8 cellular contexts compared by ENCODE assay signal in the genomic region with DNA sequence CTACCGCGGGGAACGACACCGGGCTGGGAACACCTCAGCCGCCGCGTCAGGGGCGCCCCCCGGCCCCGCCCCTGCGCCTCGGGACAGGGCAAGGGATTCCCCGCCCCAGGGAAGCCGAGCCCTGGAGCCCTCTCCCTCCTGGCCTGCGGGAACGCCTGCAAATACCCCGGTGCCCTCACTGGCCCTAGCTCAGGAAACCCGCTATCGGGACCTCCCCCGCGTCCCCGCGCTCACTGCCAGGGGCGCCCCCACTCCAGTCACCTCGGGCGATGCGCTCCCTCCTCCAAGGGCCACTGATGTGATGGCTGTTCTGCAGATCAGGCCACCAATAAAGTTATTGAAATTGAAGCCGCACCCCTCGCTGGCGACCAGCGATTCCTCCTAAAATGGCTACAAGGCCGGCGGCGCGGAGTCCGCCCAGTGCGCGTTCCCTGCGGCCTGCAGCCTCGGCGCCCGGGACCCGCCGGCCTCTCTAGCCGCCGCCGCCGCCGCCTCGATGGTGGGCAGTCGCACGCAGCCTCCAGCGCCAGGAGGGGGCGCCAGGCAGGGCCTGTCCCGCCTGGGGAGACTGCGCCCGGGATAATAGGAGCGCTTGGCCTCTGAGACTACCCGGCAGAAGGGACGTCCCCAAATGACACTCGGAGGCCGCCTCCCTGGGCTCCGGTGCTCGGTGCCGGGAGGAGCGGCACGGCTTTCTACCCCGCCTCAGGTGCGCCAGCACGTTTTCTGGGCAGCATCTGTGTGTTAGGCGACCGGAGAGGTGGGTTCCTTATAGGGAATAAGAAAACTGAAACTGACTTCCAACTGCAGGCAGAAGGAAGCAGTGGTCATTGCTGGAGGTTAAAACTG. TPM values are rescaled to one million over a fixed set of nuclear protein-coding genes. Genes with fewer than 3 reads are reported as not detected.
DNase-seq lines count a peak whose midpoint lies in the region; ATAC-seq and FAIRE-seq lines count a peak whose summit lies in the region.

A gene with protein sequence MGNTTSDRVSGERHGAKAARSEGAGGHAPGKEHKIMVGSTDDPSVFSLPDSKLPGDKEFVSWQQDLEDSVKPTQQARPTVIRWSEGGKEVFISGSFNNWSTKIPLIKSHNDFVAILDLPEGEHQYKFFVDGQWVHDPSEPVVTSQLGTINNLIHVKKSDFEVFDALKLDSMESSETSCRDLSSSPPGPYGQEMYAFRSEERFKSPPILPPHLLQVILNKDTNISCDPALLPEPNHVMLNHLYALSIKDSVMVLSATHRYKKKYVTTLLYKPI (minus strand): TSS at position 303 of the 849 bp plus-strand sequence. CDS start 326 bp downstream, outside the sequence.

- peak within 1 kb of the TSS; percentile 89 for H3K4me3 ChIP-seq in right cardiac atrium (ENCODE audit: low read length)

- FAIRE-seq in urothelium cell line (lab: Jason Lieb, UNC) = no peak

- ATAC-seq in GM18499 (IDR thresholded peaks at IDR 0.05; ENCODE audit: insufficient read depth, unreplicated experiment) (peak; percentile 77), HG02885 (IDR thresholded peaks at IDR 0.05; ENCODE audit: poor library complexity, unreplicated experiment) (peak; percentile 88), T-helper 17 cell (peak; percentile 88), right cardiac atrium (peak; percentile 98)

- intact Hi-C loops in right cardiac atrium (cut with DNase I) = loop anchor here (1.0 to 10.0 kb wide), 4 partner anchors 52 to 70 kb away; partner anchors contain the start of genes CHD1L (in 3 of the 4) and FMO5 (in 1 of the 4)

- H3K4me3 Mint-ChIP-seq in T-helper 17 cell = peak within 1 kb of the TSS; percentile 97

- H3K27me3 Mint-ChIP-seq in T-helper 17 cell = no peaks in the 10 kb centered on the region

- H3K9me3 ChIP-seq in T-helper 17 cell (ENCODE audit: control insufficient read depth, low read length, poor library complexity, severe bottlenecking) (no peaks in the 10 kb centered on the region), right cardiac atrium (ENCODE audit: control insufficient read depth, low read length) (no peaks in the 10 kb centered on the region)

- peaks cover 18% of the 10 kb centered on the region for H3K4me1 Mint-ChIP-seq in T-helper 17 cell

- peaks cover 11% of the 10 kb centered on the region for H3K4me1 ChIP-seq in right cardiac atrium (ENCODE audit: control insufficient read depth, insufficient read depth, low read length)

- DNase-seq in NCI-H146 treated with DMSO at 0.1 percent for 48 hours (lab: John Stamatoyannopoulos, UW; ENCODE audit: unreplicated experiment) (peak; percentile 78), T-helper 17 cell (peak; percentile 69 to 88 (median 75)), anterior cingulate cortex (lab: John Stamatoyannopoulos, UW) (peak; percentile 70 to 100 (median 94)), right cardiac atrium (peak; percentile 98 to 99 (median 99)), pulmonary artery endothelial cell (ENCODE audit: low read depth, low spot score) (peak; percentile 92), urothelium cell line (ENCODE audit: low spot score) (peak; percentile 94)

- peaks cover 7% of the 10 kb centered on the region for H3K36me3 Mint-ChIP-seq in T-helper 17 cell (ENCODE audit: low read depth)

- H3K27ac Mint-ChIP-seq in T-helper 17 cell = peak within 1 kb of the TSS; percentile 97

- peak within 1 kb of the TSS; percentile 99 for H3K27ac ChIP-seq in right cardiac atrium (ENCODE audit: low read length)

- H3K27me3 ChIP-seq in right cardiac atrium (ENCODE audit: control insufficient read depth, insufficient read depth) = no peaks in the 10 kb centered on the region

- WGBS in right cardiac atrium = under 1% methylated on average over 72 of the region's 72 CpGs

RNA-seq across cellular contexts. Expression of the gene that starts here (rescaled TPM):
- 10 to 100 TPM in 1 of 2 donors, 1 to 10 TPM in 1; 6.0 to 13.4 TPM for total RNA-seq in T-helper 17 cell
- 10 to 100 TPM; 14.2 to 39.0 (median 25.0) TPM for total RNA-seq in right cardiac atrium
- polyA plus RNA-seq in right cardiac atrium = 8.3 TPM
- 4.3 and 5.6 TPM in 2 replicates for total RNA-seq in pulmonary artery endothelial cell

Comparison
In these comparisons a context has a peak if more than half of its experiments do, and no peak if none do; other contexts are left out.
1. Peak in every context shown above with its lines: DNase-seq, ATAC-seq, H3K4me3 ChIP-seq and H3K27ac ChIP-seq.